Comparison of ENCODE assay signal across 9 cellular contexts in genomic region chr11:94638902-94639373, GRCh38.
A peak's percentile ranks its signal among the peaks of the same experiment; 100 is the strongest.
DNase-seq lines count a peak whose midpoint lies in the region; ATAC-seq and TF ChIP-seq lines count a peak whose summit lies in the region.
"Had no signal": no experiment of that assay in that cellular context is flagged by ENCODE, and none has a peak within 500 bp of the region (broad histone marks: within the 10 kb centered on the region; RNA-seq: fewer than 3 reads in every experiment).

No MANE protein-coding gene starts in this region.

- H3K4ac ChIP-seq in mesenchymal stem cell (ENCODE audit: low read depth in 1 of 2, low read length in 2 of 2) = peak overlapping the region; percentile 52 to 75

- no peaks in the 10 kb centered on the region for H3K9me3 ChIP-seq in mesenchymal stem cell (ENCODE audit: control insufficient read depth, low read length)
- H3K9me3 ChIP-seq in aorta (ENCODE audit: control insufficient read depth, low read length) = no peaks in the 10 kb centered on the region

- peak overlapping the region in 1 of 2 donors; percentile 67 for H3K27ac Mint-ChIP-seq in stimulated activated naive CD8-positive, alpha-beta T cell treated with anti-CD3 and anti-CD28 coated beads, Interleukin-15, amount 100 ng/mL, for 72 hours
- H3K27ac Mint-ChIP-seq in MCF 10A (ENCODE audit: low read depth, unreplicated experiment) = peak overlapping the region; percentile 76

- peak overlapping the region; percentile 62 for H4K8ac ChIP-seq in mesenchymal stem cell (ENCODE audit: low read length)

- H2AK5ac ChIP-seq in mesenchymal stem cell (ENCODE audit: low read length, severe bottlenecking) = no peak overlapping the region

- no peaks in the 10 kb centered on the region for H3K4me1 Mint-ChIP-seq in stimulated activated naive CD8-positive, alpha-beta T cell treated with anti-CD3 and anti-CD28 coated beads, Interleukin-15, amount 100 ng/mL, for 72 hours
- H3K4me1 Mint-ChIP-seq in MCF 10A (ENCODE audit: insufficient read depth, unreplicated experiment) = peaks cover 17% of the 10 kb centered on the region

- no peak overlapping the region for H3K4me3 Mint-ChIP-seq in stimulated activated naive CD8-positive, alpha-beta T cell treated with anti-CD3 and anti-CD28 coated beads, Interleukin-15, amount 100 ng/mL, for 72 hours
- H3K4me3 Mint-ChIP-seq in MCF 10A (ENCODE audit: unreplicated experiment) = peak overlapping the region; percentile 49

- H2AFZ ChIP-seq in mesenchymal stem cell (ENCODE audit: low read depth, low read length) = peak overlapping the region; percentile 61

- no TSS peak for BruUV-seq in MCF 10A (replicated peaks; lab: Mats Ljungman, UMichigan)

- H3K4me3 ChIP-seq in mesenchymal stem cell (ENCODE audit: insufficient read depth in 1 of 2, low read depth in 1 of 2, low read length in 2 of 2) = peak overlapping the region in 1 of 2 experiments; percentile 39
- H3K4me3 ChIP-seq in aorta (ENCODE audit: low read length in 2 of 2) = no peak overlapping the region

- intact Hi-C loops in MCF 10A (cut with micrococcal nuclease) = no loop called here
- intact Hi-C loops in aorta (cut with DNase I) = no loop called here

- no peak overlapping the region for H3K23ac ChIP-seq in mesenchymal stem cell (ENCODE audit: low read length in 2 of 2)

- no peaks in the 10 kb centered on the region for H3K36me3 ChIP-seq in mesenchymal stem cell (ENCODE audit: control insufficient read depth in 1 of 2, insufficient read depth in 2 of 2, low read depth in 1 of 2, low read length in 2 of 2)
- no peaks in the 10 kb centered on the region for H3K36me3 ChIP-seq in aorta (ENCODE audit: control insufficient read depth in 1 of 2, insufficient read depth in 2 of 2, low read length in 1 of 2)

- H2BK5ac ChIP-seq in mesenchymal stem cell (ENCODE audit: low read depth, low read length, poor library complexity, severe bottlenecking) = no peak overlapping the region

- peak overlapping the region; percentile 82 to 86 for H3K18ac ChIP-seq in mesenchymal stem cell (ENCODE audit: low read depth in 1 of 2, low read length in 2 of 2)

- H2BK15ac ChIP-seq in mesenchymal stem cell (ENCODE audit: low read depth, poor library complexity, severe bottlenecking) = peak overlapping the region; percentile 82

- H3K36me3 Mint-ChIP-seq in MCF 10A (ENCODE audit: insufficient read depth, unreplicated experiment) = no peaks in the 10 kb centered on the region

- H2BK120ac ChIP-seq in mesenchymal stem cell (ENCODE audit: low read depth, low read length) = no peak overlapping the region

- H3K79me1 ChIP-seq in mesenchymal stem cell (replicated peaks; ENCODE audit: low read length, poor library complexity, severe bottlenecking) = no peaks in the 10 kb centered on the region

- WGBS in mesenchymal stem cell = 47% methylated on average over 4 of the region's 4 CpGs
- 53 to 59% methylated on average over 4 of the region's 4 CpGs for WGBS in aorta, 2 donors

- H3K14ac ChIP-seq in mesenchymal stem cell (ENCODE audit: low read length in 2 of 2) = no peak overlapping the region

- H3K9ac ChIP-seq in mesenchymal stem cell (ENCODE audit: low read length) = peak overlapping the region; percentile 76

- DNase-seq in stimulated activated naive CD8-positive, alpha-beta T cell treated with anti-CD3 and anti-CD28 coated beads, Interleukin-15, amount 100 ng/mL, for 72 hours = no peak
- no peak for DNase-seq in stimulated activated naive CD8-positive, alpha-beta T cell treated with anti-CD3 and anti-CD28 coated beads, Interleukin-15, Interleukin-2, amounts not matched to agents 100 U/mL and 50 U/mL, for 24 hours
- DNase-seq in MCF 10A (ENCODE audit: unreplicated experiment) = peak; percentile 41
- DNase-seq in mesenchymal stem cell = peak; percentile 78
- no peak for DNase-seq in aorta
- no peak for DNase-seq in stimulated activated CD8-positive, alpha-beta memory T cell treated with anti-CD3 and anti-CD28 coated beads, Interleukin-4, amount 100 ng/mL, for 48 hours
- no peak for DNase-seq in activated CD4-positive, CD25-positive, alpha-beta regulatory T cell (lab: John Stamatoyannopoulos, UW)
- DNase-seq in HEK293T (ENCODE audit: extremely low spot score) = no peak

- H3K27me3 ChIP-seq in mesenchymal stem cell (ENCODE audit: control insufficient read depth in 1 of 2, insufficient read depth in 1 of 2, low read length in 2 of 2) (no peaks in the 10 kb centered on the region), aorta (ENCODE audit: control insufficient read depth in 1 of 2, insufficient read depth in 2 of 2, low read length in 1 of 2) (no peaks in the 10 kb centered on the region)

- POLR2A ChIA-PET in MCF 10A (lab: Yijun Ruan, JAX) (interaction anchor here (0.6 to 1.5 kb wide), 4 partner anchors 62 to 341 kb away, joined by 3 to 7 read pairs (median 3); no protein-coding TSS in a partner anchor), HEK293T (lab: Yijun Ruan, JAX) (no interaction called here)

- H3K4me1 ChIP-seq in mesenchymal stem cell (ENCODE audit: control insufficient read depth, insufficient read depth, low read depth, low read length) (no peaks in the 10 kb centered on the region), aorta (ENCODE audit: control insufficient read depth in 1 of 2, insufficient read depth in 2 of 2, low read length in 2 of 2) (peaks cover 2 to 3% of the 10 kb centered on the region in 2 donors)

- H2BK12ac ChIP-seq in mesenchymal stem cell (ENCODE audit: low read length in 2 of 2) = peak overlapping the region; percentile 51 to 71

- no peak for TF ChIP-seq CTCF in MCF 10A (IDR thresholded peaks at IDR 0.05; ENCODE audit: unreplicated experiment)

- peak; percentile 39 for ATAC-seq in stimulated activated naive CD8-positive, alpha-beta T cell treated with anti-CD3 and anti-CD28 coated beads, Interleukin-15, amount 100 ng/mL, for 72 hours
- no peak for ATAC-seq in stimulated activated naive CD8-positive, alpha-beta T cell treated with anti-CD3 and anti-CD28 coated beads, Interleukin-15, Interleukin-2, amounts not matched to agents 100 U/mL and 50 U/mL, for 24 hours
- ATAC-seq in aorta (ENCODE audit: low FRiP score) = peak; percentile 52
- ATAC-seq: esophagus mucosa had no signal

- H4K91ac ChIP-seq in mesenchymal stem cell (ENCODE audit: low read length) = no peak overlapping the region

- H3K9me3 Mint-ChIP-seq in stimulated activated naive CD8-positive, alpha-beta T cell treated with anti-CD3 and anti-CD28 coated beads, Interleukin-15, amount 100 ng/mL, for 72 hours = no peaks in the 10 kb centered on the region
- no peaks in the 10 kb centered on the region for H3K9me3 Mint-ChIP-seq in MCF 10A (ENCODE audit: unreplicated experiment)

- H3K27ac ChIP-seq in mesenchymal stem cell (ENCODE audit: low read length, poor library complexity, severe bottlenecking) (peak overlapping the region; percentile 45), aorta (ENCODE audit: low read depth in 1 of 2, low read length in 2 of 2) (peak overlapping the region in 1 of 2 donors; percentile 42)

- CTCF ChIA-PET in MCF 10A (lab: Yijun Ruan, JAX) (interaction anchor here (1.4 to 3.6 kb wide), 2 partner anchors 16 to 103 kb away, joined by 4 to 18 read pairs; no protein-coding TSS in a partner anchor), HEK293T (lab: Yijun Ruan, JAX) (no interaction called here)

- H3K27me3 Mint-ChIP-seq in stimulated activated naive CD8-positive, alpha-beta T cell treated with anti-CD3 and anti-CD28 coated beads, Interleukin-15, amount 100 ng/mL, for 72 hours = no peaks in the 10 kb centered on the region
- no peaks in the 10 kb centered on the region for H3K27me3 Mint-ChIP-seq in MCF 10A (ENCODE audit: insufficient read depth, unreplicated experiment)

- no peak overlapping the region for H3K4me2 ChIP-seq in mesenchymal stem cell (ENCODE audit: low read length, poor library complexity, severe bottlenecking)

TF ChIP-seq in HEK293T, 16 proteins besides CTCF, POLR2A, EP300 and RAD21:
- TF ChIP-seq SP1 (IDR thresholded peaks at IDR 0.05) = no peak
- TF ChIP-seq TARDBP (IDR thresholded peaks at IDR 0.05) = no peak
- no peak for TF ChIP-seq SUZ12 (IDR thresholded peaks at IDR 0.05)
- TF ChIP-seq FOXK2 (IDR thresholded peaks at IDR 0.05) = no peak
- TF ChIP-seq BHLHE40 (IDR thresholded peaks at IDR 0.05; ENCODE audit: borderline replicate concordance) = no peak
- TF ChIP-seq PKNOX1 (IDR thresholded peaks at IDR 0.05) = no peak
- TF ChIP-seq L3MBTL2 (conservative IDR thresholded peaks at IDR 0.05) = no peak
- no peak for TF ChIP-seq HDGF (IDR thresholded peaks at IDR 0.05; ENCODE audit: borderline replicate concordance)
- TF ChIP-seq CTBP1 (IDR thresholded peaks at IDR 0.05; ENCODE audit: borderline replicate concordance) = no peak
- TF ChIP-seq FOXM1 (IDR thresholded peaks at IDR 0.05; ENCODE audit: borderline replicate concordance) = no peak
- no peak for TF ChIP-seq FOXA1 (IDR thresholded peaks at IDR 0.05)
- TF ChIP-seq ZNF384 (IDR thresholded peaks at IDR 0.05) = no peak
- TF ChIP-seq ARNT (IDR thresholded peaks at IDR 0.05) = no peak
- no peak for TF ChIP-seq LEF1 (IDR thresholded peaks at IDR 0.05; ENCODE audit: borderline replicate concordance)

Comparison
In these comparisons a context has a peak if more than half of its experiments do, and no peak if none do; other contexts are left out.
1. DNase-seq: peak in MCF 10A (single experiment) and mesenchymal stem cell (single experiment); none in stimulated activated naive CD8-positive, alpha-beta T cell treated with anti-CD3 and anti-CD28 coated beads, Interleukin-15, amount 100 ng/mL, for 72 hours (0 of 2), stimulated activated naive CD8-positive, alpha-beta T cell treated with anti-CD3 and anti-CD28 coated beads, Interleukin-15, Interleukin-2, amounts not matched to agents 100 U/mL and 50 U/mL, for 24 hours (single experiment), aorta (0 of 2), stimulated activated CD8-positive, alpha-beta memory T cell treated with anti-CD3 and anti-CD28 coated beads, Interleukin-4, amount 100 ng/mL, for 48 hours (single experiment), activated CD4-positive, CD25-positive, alpha-beta regulatory T cell (0 of 4) and HEK293T (single experiment).